Comparison of ENCODE assay signal across 2 cellular contexts in the genomic region with DNA sequence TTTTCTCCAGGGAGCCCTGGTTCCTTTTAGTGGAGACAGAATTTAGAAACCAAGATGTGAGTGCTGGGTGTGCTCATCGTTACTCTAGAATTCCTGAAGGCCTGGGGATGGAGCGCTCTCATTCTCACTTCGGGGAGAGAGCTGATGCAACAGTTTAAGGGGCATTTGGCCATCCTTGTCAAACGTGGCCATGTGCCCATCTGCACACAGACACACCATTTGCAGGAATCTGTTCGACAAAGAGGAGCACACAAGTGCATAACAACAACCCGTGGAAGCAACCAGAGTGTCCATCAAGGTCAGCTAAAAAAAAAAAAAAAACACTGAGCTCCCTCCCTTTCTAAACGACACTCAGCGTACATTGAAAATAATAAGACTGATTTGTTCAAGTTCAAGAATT.
TF ChIP-seq lines count a peak whose summit lies in the region.

No MANE protein-coding gene starts in this region.

TF ChIP-seq in liver, 16 proteins besides CTCF, POLR2A, EP300 and RAD21:
- no peak for TF ChIP-seq SP1 (IDR thresholded peaks at IDR 0.05)
- no peak for TF ChIP-seq GABPA (IDR thresholded peaks at IDR 0.05 in 1 of 2, conservative IDR thresholded peaks at IDR 0.05 in 1 of 2)
- TF ChIP-seq HNF4G (IDR thresholded peaks at IDR 0.05): no peak
- TF ChIP-seq, protein P1, sequence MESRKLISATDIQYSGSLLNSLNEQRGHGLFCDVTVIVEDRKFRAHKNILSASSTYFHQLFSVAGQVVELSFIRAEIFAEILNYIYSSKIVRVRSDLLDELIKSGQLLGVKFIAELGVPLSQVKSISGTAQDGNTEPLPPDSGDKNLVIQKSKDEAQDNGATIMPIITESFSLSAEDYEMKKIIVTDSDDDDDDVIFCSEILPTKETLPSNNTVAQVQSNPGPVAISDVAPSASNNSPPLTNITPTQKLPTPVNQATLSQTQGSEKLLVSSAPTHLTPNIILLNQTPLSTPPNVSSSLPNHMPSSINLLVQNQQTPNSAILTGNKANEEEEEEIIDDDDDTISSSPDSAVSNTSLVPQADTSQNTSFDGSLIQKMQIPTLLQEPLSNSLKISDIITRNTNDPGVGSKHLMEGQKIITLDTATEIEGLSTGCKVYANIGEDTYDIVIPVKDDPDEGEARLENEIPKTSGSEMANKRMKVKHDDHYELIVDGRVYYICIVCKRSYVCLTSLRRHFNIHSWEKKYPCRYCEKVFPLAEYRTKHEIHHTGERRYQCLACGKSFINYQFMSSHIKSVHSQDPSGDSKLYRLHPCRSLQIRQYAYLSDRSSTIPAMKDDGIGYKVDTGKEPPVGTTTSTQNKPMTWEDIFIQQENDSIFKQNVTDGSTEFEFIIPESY (IDR thresholded peaks at IDR 0.05): peak; percentile 52
- TF ChIP-seq RXRA (IDR thresholded peaks at IDR 0.05): peak in 1 of 2 donors; percentile 91
- TF ChIP-seq EGR1 (IDR thresholded peaks at IDR 0.05; ENCODE audit: low read depth in 2 of 2): no peak
- peak in 1 of 2 donors; percentile 49 for TF ChIP-seq JUND (IDR thresholded peaks at IDR 0.05)
- TF ChIP-seq, protein P2, sequence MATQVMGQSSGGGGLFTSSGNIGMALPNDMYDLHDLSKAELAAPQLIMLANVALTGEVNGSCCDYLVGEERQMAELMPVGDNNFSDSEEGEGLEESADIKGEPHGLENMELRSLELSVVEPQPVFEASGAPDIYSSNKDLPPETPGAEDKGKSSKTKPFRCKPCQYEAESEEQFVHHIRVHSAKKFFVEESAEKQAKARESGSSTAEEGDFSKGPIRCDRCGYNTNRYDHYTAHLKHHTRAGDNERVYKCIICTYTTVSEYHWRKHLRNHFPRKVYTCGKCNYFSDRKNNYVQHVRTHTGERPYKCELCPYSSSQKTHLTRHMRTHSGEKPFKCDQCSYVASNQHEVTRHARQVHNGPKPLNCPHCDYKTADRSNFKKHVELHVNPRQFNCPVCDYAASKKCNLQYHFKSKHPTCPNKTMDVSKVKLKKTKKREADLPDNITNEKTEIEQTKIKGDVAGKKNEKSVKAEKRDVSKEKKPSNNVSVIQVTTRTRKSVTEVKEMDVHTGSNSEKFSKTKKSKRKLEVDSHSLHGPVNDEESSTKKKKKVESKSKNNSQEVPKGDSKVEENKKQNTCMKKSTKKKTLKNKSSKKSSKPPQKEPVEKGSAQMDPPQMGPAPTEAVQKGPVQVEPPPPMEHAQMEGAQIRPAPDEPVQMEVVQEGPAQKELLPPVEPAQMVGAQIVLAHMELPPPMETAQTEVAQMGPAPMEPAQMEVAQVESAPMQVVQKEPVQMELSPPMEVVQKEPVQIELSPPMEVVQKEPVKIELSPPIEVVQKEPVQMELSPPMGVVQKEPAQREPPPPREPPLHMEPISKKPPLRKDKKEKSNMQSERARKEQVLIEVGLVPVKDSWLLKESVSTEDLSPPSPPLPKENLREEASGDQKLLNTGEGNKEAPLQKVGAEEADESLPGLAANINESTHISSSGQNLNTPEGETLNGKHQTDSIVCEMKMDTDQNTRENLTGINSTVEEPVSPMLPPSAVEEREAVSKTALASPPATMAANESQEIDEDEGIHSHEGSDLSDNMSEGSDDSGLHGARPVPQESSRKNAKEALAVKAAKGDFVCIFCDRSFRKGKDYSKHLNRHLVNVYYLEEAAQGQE (IDR thresholded peaks at IDR 0.05): peak; percentile 38
- TF ChIP-seq TAF1 (conservative IDR thresholded peaks at IDR 0.05): no peak
- TF ChIP-seq FOXA1 (IDR thresholded peaks at IDR 0.05): peak; percentile 39
- no peak for TF ChIP-seq NR2F2 (IDR thresholded peaks at IDR 0.05)
- no peak for TF ChIP-seq ATF3 (IDR thresholded peaks at IDR 0.05)
- peak; percentile 84 for TF ChIP-seq MAX (IDR thresholded peaks at IDR 0.05)
- TF ChIP-seq FOXA2 (IDR thresholded peaks at IDR 0.05): peak; percentile 32
- peak; percentile 63 for TF ChIP-seq YY1 (IDR thresholded peaks at IDR 0.05)
- TF ChIP-seq HNF4A (conservative IDR thresholded peaks at IDR 0.05): peak in 1 of 2 donors; percentile 83

TF ChIP-seq in HepG2, 621 proteins besides CTCF, POLR2A, EP300 and RAD21:
- no peak for TF ChIP-seq NFAT5 (CRISPR knock-in tag; IDR thresholded peaks at IDR 0.05)
- no peak for TF ChIP-seq ZNF143 (CRISPR knock-in tag; IDR thresholded peaks at IDR 0.05)
- TF ChIP-seq ELF4 (CRISPR knock-in tag; IDR thresholded peaks at IDR 0.05; ENCODE audit: borderline replicate concordance): no peak
TF ChIP-seq in HepG2: peak in this region for 0.
